13 cellular contexts compared by ENCODE assay signal in genomic region chr1:1067284-1068076, GRCh38. TPM values are rescaled to one million over a fixed set of nuclear protein-coding genes. Genes with fewer than 3 reads are reported as not detected.
DNase-seq lines count a peak whose midpoint lies in the region; ATAC-seq and TF ChIP-seq lines count a peak whose summit lies in the region.
"Had no signal": no experiment of that assay in that cellular context is flagged by ENCODE, and none has a peak within 500 bp of the region (broad histone marks: within the 10 kb centered on the region; RNA-seq: fewer than 3 reads in every experiment).

No MANE protein-coding gene starts in this region.

- H3K27me3 Mint-ChIP-seq in effector memory CD8-positive, alpha-beta T cell = peaks cover 0 to 19% of the 10 kb centered on the region in 2 donors

- H3K9me3 Mint-ChIP-seq in effector memory CD8-positive, alpha-beta T cell = no peaks in the 10 kb centered on the region

- H3K27ac ChIP-seq in psoas muscle = no peak overlapping the region
- H3K27ac ChIP-seq: gastroesophageal sphincter had no signal

- H3K4me3 Mint-ChIP-seq in effector memory CD8-positive, alpha-beta T cell = peak overlapping the region; percentile 69 to 74

- peaks cover 3% of the 10 kb centered on the region for H3K4me1 ChIP-seq in psoas muscle

- ATAC-seq in effector memory CD8-positive, alpha-beta T cell (replicated peaks) = no peak
- no peak for ATAC-seq in psoas muscle
- ATAC-seq in left ventricle myocardium superior = no peak
- ATAC-seq: gastroesophageal sphincter had no signal

- TF ChIP-seq CTCF in LNCaP clone FGC (IDR thresholded peaks at IDR 0.05; ENCODE audit: control insufficient read depth, extremely low read depth, insufficient read depth) = no peak
- no peak for TF ChIP-seq CTCF in psoas muscle (IDR thresholded peaks at IDR 0.05)

- no peaks in the 10 kb centered on the region for H3K36me3 ChIP-seq in psoas muscle (ENCODE audit: insufficient read depth in 1 of 2, low read depth in 1 of 2)
- H3K36me3 ChIP-seq: gastroesophageal sphincter had no signal

- H3K4me1 Mint-ChIP-seq in effector memory CD8-positive, alpha-beta T cell (ENCODE audit: low read depth in 2 of 2) = peaks cover 3 to 10% of the 10 kb centered on the region in 2 donors

- DNase-seq in activated T-cell treated with anti-CD3 and anti-CD28 coated beads, Interleukin-2, amount 50 U/mL, for 1 hour = peak; percentile 38
- no peak for DNase-seq in activated T-cell treated with anti-CD3 and anti-CD28 coated beads for 4 hours
- no peak for DNase-seq in LNCaP clone FGC (ENCODE audit: low read depth)
- no peak for DNase-seq in effector memory CD8-positive, alpha-beta T cell
- DNase-seq in psoas muscle = no peak
- no peak for DNase-seq in cerebellar nuclear complex (lab: John Stamatoyannopoulos, UW)
- DNase-seq in NCI-H2107 (lab: John Stamatoyannopoulos, UW) = no peak
- DNase-seq in left ventricle myocardium superior = no peak
- DNase-seq: effector CD8-positive, alpha-beta T cell; NCI-H2171 had no signal

- H3K9me3 ChIP-seq in psoas muscle = no peaks in the 10 kb centered on the region
- H3K9me3 ChIP-seq: gastroesophageal sphincter had no signal

- peaks cover 0 to 89% (median 38%) of the 10 kb centered on the region in 3 donors for H3K27me3 ChIP-seq in psoas muscle (ENCODE audit: insufficient read depth in 3 of 3, low read length in 2 of 3)

- intact Hi-C loops in psoas muscle (cut with DNase I) = no loop called here
- intact Hi-C loops in left ventricle myocardium superior (cut with micrococcal nuclease) = no loop called here

- no peak overlapping the region for H3K27ac Mint-ChIP-seq in effector memory CD8-positive, alpha-beta T cell

- WGBS in psoas muscle, 3 donors = 72 to 73% (median 72%) methylated on average over 61 to 70 of the region's 70 CpGs

- H3K4me3 ChIP-seq in LNCaP clone FGC (ENCODE audit: low read depth, low read length) = peak overlapping the region; percentile 83
- peak overlapping the region; percentile 14 for H3K4me3 ChIP-seq in psoas muscle

- peaks cover 11% of the 10 kb centered on the region for H3K36me3 Mint-ChIP-seq in effector memory CD8-positive, alpha-beta T cell (ENCODE audit: insufficient read depth)

RNA-seq across cellular contexts. Expression of gene RNF223, which starts 6.6 kb away (rescaled TPM):
- total RNA-seq in psoas muscle (not detected), left ventricle myocardium superior (not detected)
- polyA plus RNA-seq in psoas muscle = not detected
- total RNA-seq: omental fat pad, RPMI7951 had no signal

RNA-seq across cellular contexts. Expression of gene AGRN, which starts 47.6 kb away (rescaled TPM):
- 1 to 10 TPM; 3.4 to 5.4 (median 4.6) TPM for total RNA-seq in psoas muscle
- polyA plus RNA-seq in psoas muscle = 1 to 10 TPM; 1.3 to 3.0 (median 1.4) TPM
- 18.5 TPM for total RNA-seq in left ventricle myocardium superior

RNA-seq across cellular contexts. Expression of gene C1orf159, which starts 48.4 kb away (rescaled TPM):
- 1 to 10 TPM; 1.5 to 3.5 (median 2.6) TPM for total RNA-seq in psoas muscle
- 1 to 10 TPM; 4.1 to 6.7 (median 4.3) TPM for polyA plus RNA-seq in psoas muscle
- total RNA-seq in left ventricle myocardium superior = 4.0 TPM

RNA-seq across cellular contexts. Expression of gene ISG15, which starts 54.2 kb away (rescaled TPM):
- total RNA-seq in psoas muscle = 10 to 100 TPM in 1 of 4 donors, 1 to 10 TPM in 3; 2.9 to 12.4 (median 8.1) TPM
- polyA plus RNA-seq in psoas muscle = 10 to 100 TPM; 13.3 to 22.1 (median 17.1) TPM
- 16.4 TPM for total RNA-seq in left ventricle myocardium superior
